In the genomic region with DNA sequence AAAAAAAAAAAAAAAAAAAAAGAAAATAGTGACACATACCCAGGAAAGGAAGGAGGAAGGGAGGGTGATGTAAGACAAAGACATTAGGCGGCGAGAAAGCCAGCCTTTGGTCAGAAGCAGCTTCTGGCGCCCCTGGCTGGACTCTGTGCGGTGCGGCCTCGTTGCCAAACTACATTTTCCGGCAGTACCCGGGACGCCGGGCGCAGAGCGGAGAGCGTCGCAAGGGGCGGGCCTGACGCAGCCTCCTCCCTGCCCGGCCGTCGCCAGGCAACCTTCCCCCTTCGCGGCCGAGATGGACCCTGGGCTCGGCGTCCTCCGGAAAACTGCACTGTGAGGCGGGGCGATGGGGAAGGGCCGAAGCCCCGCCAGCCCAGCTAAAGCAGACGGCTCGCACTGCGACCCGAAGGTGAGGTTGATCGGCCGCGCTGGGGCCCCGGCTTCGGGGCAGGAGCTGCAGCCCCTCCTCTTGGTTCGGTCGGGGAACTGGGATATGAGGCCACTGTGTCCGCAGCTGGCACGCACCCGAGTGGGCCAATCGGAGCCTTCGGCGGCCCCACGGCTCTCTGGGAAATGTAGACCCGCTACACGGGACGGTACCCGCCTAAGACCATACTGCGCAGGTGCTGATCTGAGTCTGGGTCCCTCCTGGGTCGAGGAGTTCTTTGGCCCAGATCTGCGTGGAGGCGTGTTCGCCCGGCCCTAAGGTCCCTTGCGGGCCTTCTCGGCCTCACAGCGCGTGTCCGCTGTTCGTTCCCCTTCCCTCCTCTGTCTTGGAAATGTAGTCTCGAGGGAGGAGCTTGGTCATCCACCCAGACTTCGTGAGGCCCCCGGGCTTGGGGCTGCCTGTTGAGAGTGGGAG, we compare ENCODE assay signal across 1 cellular context.
A peak's percentile ranks its signal among the peaks of the same experiment; 100 is the strongest.
TF ChIP-seq lines count a peak whose summit lies in the region.

No MANE protein-coding gene starts in this region.

TF ChIP-seq in GM12878, 131 proteins besides CTCF, POLR2A, EP300 and RAD21 (continued from another document and continues in another):
- TF ChIP-seq, protein P1, sequence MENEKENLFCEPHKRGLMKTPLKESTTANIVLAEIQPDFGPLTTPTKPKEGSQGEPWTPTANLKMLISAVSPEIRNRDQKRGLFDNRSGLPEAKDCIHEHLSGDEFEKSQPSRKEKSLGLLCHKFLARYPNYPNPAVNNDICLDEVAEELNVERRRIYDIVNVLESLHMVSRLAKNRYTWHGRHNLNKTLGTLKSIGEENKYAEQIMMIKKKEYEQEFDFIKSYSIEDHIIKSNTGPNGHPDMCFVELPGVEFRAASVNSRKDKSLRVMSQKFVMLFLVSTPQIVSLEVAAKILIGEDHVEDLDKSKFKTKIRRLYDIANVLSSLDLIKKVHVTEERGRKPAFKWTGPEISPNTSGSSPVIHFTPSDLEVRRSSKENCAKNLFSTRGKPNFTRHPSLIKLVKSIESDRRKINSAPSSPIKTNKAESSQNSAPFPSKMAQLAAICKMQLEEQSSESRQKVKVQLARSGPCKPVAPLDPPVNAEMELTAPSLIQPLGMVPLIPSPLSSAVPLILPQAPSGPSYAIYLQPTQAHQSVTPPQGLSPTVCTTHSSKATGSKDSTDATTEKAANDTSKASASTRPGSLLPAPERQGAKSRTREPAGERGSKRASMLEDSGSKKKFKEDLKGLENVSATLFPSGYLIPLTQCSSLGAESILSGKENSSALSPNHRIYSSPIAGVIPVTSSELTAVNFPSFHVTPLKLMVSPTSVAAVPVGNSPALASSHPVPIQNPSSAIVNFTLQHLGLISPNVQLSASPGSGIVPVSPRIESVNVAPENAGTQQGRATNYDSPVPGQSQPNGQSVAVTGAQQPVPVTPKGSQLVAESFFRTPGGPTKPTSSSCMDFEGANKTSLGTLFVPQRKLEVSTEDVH (IDR thresholded peaks at IDR 0.05; ENCODE audit: low read depth, partially characterized antibody), result no peak
- TF ChIP-seq, protein P2, sequence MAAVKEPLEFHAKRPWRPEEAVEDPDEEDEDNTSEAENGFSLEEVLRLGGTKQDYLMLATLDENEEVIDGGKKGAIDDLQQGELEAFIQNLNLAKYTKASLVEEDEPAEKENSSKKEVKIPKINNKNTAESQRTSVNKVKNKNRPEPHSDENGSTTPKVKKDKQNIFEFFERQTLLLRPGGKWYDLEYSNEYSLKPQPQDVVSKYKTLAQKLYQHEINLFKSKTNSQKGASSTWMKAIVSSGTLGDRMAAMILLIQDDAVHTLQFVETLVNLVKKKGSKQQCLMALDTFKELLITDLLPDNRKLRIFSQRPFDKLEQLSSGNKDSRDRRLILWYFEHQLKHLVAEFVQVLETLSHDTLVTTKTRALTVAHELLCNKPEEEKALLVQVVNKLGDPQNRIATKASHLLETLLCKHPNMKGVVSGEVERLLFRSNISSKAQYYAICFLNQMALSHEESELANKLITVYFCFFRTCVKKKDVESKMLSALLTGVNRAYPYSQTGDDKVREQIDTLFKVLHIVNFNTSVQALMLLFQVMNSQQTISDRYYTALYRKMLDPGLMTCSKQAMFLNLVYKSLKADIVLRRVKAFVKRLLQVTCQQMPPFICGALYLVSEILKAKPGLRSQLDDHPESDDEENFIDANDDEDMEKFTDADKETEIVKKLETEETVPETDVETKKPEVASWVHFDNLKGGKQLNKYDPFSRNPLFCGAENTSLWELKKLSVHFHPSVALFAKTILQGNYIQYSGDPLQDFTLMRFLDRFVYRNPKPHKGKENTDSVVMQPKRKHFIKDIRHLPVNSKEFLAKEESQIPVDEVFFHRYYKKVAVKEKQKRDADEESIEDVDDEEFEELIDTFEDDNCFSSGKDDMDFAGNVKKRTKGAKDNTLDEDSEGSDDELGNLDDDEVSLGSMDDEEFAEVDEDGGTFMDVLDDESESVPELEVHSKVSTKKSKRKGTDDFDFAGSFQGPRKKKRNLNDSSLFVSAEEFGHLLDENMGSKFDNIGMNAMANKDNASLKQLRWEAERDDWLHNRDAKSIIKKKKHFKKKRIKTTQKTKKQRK (IDR thresholded peaks at IDR 0.05; ENCODE audit: low read depth, low read length), result no peak
- no peak for TF ChIP-seq IRF4 (IDR thresholded peaks at IDR 0.05; ENCODE audit: low read depth, low read length)
- no peak for TF ChIP-seq NFXL1 (IDR thresholded peaks at IDR 0.05; ENCODE audit: borderline replicate concordance)
- TF ChIP-seq EGR1 (IDR thresholded peaks at IDR 0.05; ENCODE audit: borderline replicate concordance in 1 of 2, low read depth in 2 of 2, low read length in 2 of 2), result peak in 1 of 2 experiments; percentile 66; a peak in 1 of 3 replicates
- TF ChIP-seq SREBF1 (IDR thresholded peaks at IDR 0.05; ENCODE audit: low read length), result no peak
- no peak for TF ChIP-seq NFIC (IDR thresholded peaks at IDR 0.05; ENCODE audit: low read depth, low read length)
- no peak for TF ChIP-seq SUPT20H (IDR thresholded peaks at IDR 0.05; ENCODE audit: borderline replicate concordance, control insufficient read depth, low read depth, low read length)
- peak; percentile 66; the same call in 1 of the 2 replicates for TF ChIP-seq HDGF (IDR thresholded peaks at IDR 0.05)
- TF ChIP-seq LARP7 (IDR thresholded peaks at IDR 0.05), result peak; percentile 75
- no peak for TF ChIP-seq CEBPB (IDR thresholded peaks at IDR 0.05; ENCODE audit: borderline replicate concordance in 1 of 2, low read depth in 2 of 2, low read length in 2 of 2)
- TF ChIP-seq ZNF384 (IDR thresholded peaks at IDR 0.05; ENCODE audit: borderline replicate concordance, low read depth, low read length), result peak; percentile 84
- 0 out of 2 replicates have a peak, but pooled peaks have one; percentile 38 for TF ChIP-seq BRCA1 (IDR thresholded peaks at IDR 0.05; ENCODE audit: low read depth, low read length)
- no peak for TF ChIP-seq STAT3 (IDR thresholded peaks at IDR 0.05; ENCODE audit: low read depth, low read length)
- TF ChIP-seq, protein P3, sequence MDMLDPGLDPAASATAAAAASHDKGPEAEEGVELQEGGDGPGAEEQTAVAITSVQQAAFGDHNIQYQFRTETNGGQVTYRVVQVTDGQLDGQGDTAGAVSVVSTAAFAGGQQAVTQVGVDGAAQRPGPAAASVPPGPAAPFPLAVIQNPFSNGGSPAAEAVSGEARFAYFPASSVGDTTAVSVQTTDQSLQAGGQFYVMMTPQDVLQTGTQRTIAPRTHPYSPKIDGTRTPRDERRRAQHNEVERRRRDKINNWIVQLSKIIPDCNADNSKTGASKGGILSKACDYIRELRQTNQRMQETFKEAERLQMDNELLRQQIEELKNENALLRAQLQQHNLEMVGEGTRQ (IDR thresholded peaks at IDR 0.05; ENCODE audit: borderline replicate concordance, low read depth, low read length), result no peak
- no peak for TF ChIP-seq HDAC6 (IDR thresholded peaks at IDR 0.05; ENCODE audit: unreplicated experiment)
- TF ChIP-seq MTA3 (IDR thresholded peaks at IDR 0.05; ENCODE audit: borderline replicate concordance, low read length), result no peak
- peak; percentile 19; the same call in 1 of the 2 replicates for TF ChIP-seq EED (IDR thresholded peaks at IDR 0.05; ENCODE audit: low read depth)
- TF ChIP-seq, protein P4, sequence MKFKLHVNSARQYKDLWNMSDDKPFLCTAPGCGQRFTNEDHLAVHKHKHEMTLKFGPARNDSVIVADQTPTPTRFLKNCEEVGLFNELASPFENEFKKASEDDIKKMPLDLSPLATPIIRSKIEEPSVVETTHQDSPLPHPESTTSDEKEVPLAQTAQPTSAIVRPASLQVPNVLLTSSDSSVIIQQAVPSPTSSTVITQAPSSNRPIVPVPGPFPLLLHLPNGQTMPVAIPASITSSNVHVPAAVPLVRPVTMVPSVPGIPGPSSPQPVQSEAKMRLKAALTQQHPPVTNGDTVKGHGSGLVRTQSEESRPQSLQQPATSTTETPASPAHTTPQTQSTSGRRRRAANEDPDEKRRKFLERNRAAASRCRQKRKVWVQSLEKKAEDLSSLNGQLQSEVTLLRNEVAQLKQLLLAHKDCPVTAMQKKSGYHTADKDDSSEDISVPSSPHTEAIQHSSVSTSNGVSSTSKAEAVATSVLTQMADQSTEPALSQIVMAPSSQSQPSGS (IDR thresholded peaks at IDR 0.05; ENCODE audit: low read length), result no peak
- TF ChIP-seq, protein P5, sequence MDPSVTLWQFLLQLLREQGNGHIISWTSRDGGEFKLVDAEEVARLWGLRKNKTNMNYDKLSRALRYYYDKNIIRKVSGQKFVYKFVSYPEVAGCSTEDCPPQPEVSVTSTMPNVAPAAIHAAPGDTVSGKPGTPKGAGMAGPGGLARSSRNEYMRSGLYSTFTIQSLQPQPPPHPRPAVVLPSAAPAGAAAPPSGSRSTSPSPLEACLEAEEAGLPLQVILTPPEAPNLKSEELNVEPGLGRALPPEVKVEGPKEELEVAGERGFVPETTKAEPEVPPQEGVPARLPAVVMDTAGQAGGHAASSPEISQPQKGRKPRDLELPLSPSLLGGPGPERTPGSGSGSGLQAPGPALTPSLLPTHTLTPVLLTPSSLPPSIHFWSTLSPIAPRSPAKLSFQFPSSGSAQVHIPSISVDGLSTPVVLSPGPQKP (IDR thresholded peaks at IDR 0.05; ENCODE audit: low read depth, low read length), result 0 out of 2 replicates have a peak, but pooled peaks have one; percentile 3
- TF ChIP-seq, protein P6, sequence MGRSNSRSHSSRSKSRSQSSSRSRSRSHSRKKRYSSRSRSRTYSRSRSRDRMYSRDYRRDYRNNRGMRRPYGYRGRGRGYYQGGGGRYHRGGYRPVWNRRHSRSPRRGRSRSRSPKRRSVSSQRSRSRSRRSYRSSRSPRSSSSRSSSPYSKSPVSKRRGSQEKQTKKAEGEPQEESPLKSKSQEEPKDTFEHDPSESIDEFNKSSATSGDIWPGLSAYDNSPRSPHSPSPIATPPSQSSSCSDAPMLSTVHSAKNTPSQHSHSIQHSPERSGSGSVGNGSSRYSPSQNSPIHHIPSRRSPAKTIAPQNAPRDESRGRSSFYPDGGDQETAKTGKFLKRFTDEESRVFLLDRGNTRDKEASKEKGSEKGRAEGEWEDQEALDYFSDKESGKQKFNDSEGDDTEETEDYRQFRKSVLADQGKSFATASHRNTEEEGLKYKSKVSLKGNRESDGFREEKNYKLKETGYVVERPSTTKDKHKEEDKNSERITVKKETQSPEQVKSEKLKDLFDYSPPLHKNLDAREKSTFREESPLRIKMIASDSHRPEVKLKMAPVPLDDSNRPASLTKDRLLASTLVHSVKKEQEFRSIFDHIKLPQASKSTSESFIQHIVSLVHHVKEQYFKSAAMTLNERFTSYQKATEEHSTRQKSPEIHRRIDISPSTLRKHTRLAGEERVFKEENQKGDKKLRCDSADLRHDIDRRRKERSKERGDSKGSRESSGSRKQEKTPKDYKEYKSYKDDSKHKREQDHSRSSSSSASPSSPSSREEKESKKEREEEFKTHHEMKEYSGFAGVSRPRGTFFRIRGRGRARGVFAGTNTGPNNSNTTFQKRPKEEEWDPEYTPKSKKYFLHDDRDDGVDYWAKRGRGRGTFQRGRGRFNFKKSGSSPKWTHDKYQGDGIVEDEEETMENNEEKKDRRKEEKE (IDR thresholded peaks at IDR 0.05), result no peak
- no peak for TF ChIP-seq NR2C1 (IDR thresholded peaks at IDR 0.05)
- peak in 1 of 2 experiments; percentile 76; a peak in 3 of 4 replicates for TF ChIP-seq SRF (IDR thresholded peaks at IDR 0.05; ENCODE audit: low read depth in 2 of 2, low read length in 2 of 2)
- TF ChIP-seq RCOR1 (conservative IDR thresholded peaks at IDR 0.05; ENCODE audit: low read depth, low read length), result 0 out of 2 replicates have a peak, but pooled peaks have one; percentile 21
- TF ChIP-seq SMAD5 (IDR thresholded peaks at IDR 0.05; ENCODE audit: low read depth), result no peak
- TF ChIP-seq FOXM1 (IDR thresholded peaks at IDR 0.05; ENCODE audit: low read depth, low read length), result no peak
- TF ChIP-seq ETV6 (conservative IDR thresholded peaks at IDR 0.05 in 1 of 2, IDR thresholded peaks at IDR 0.05 in 1 of 2; ENCODE audit: borderline replicate concordance in 1 of 2, low read depth in 1 of 2), result no peak
- no peak for TF ChIP-seq MEF2A (IDR thresholded peaks at IDR 0.05; ENCODE audit: insufficient read depth, low read depth, low read length)
- TF ChIP-seq, protein P7, sequence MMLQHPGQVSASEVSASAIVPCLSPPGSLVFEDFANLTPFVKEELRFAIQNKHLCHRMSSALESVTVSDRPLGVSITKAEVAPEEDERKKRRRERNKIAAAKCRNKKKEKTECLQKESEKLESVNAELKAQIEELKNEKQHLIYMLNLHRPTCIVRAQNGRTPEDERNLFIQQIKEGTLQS (IDR thresholded peaks at IDR 0.05; ENCODE audit: borderline replicate concordance, extremely low read depth, low read depth, low read length), result peak; percentile 78
- no peak for TF ChIP-seq ZNF622 (IDR thresholded peaks at IDR 0.05)
- TF ChIP-seq HDAC2 (IDR thresholded peaks at IDR 0.05), result no peak
- TF ChIP-seq PML (IDR thresholded peaks at IDR 0.05; ENCODE audit: low read length), result no peak
- no peak for TF ChIP-seq KAT2A (conservative IDR thresholded peaks at IDR 0.05; ENCODE audit: control insufficient read depth, low read depth, low read length)
- peak; percentile 49; the same call in 1 of the 2 replicates for TF ChIP-seq TAF1 (IDR thresholded peaks at IDR 0.05; ENCODE audit: borderline replicate concordance, low read depth, low read length)
- TF ChIP-seq BACH1 (IDR thresholded peaks at IDR 0.05; ENCODE audit: borderline replicate concordance), result 0 out of 2 replicates have a peak, but pooled peaks have one; percentile 65
- TF ChIP-seq KDM1A (IDR thresholded peaks at IDR 0.05; ENCODE audit: borderline replicate concordance), result no peak
- peak; percentile 97 for TF ChIP-seq CREB1 (IDR thresholded peaks at IDR 0.05; ENCODE audit: low read depth)
- TF ChIP-seq RELA (IDR thresholded peaks at IDR 0.05; ENCODE audit: borderline replicate concordance, partially characterized antibody), result peak; percentile 38
- TF ChIP-seq MTA2 (IDR thresholded peaks at IDR 0.05; ENCODE audit: low read depth), result peak; percentile 39; the same call in 1 of the 2 replicates
- TF ChIP-seq, protein P8, sequence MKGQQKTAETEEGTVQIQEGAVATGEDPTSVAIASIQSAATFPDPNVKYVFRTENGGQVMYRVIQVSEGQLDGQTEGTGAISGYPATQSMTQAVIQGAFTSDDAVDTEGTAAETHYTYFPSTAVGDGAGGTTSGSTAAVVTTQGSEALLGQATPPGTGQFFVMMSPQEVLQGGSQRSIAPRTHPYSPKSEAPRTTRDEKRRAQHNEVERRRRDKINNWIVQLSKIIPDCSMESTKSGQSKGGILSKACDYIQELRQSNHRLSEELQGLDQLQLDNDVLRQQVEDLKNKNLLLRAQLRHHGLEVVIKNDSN (IDR thresholded peaks at IDR 0.05; ENCODE audit: borderline replicate concordance, extremely low read length, insufficient read depth, low read depth, low read length), result no peak
- no peak for TF ChIP-seq JUND (IDR thresholded peaks at IDR 0.05; ENCODE audit: low read depth, low read length)
- TF ChIP-seq DPF2 (IDR thresholded peaks at IDR 0.05), result peak; percentile 62; the same call in 1 of the 2 replicates
- TF ChIP-seq CHD1 (IDR thresholded peaks at IDR 0.05; ENCODE audit: low read depth, low read length), result no peak
- TF ChIP-seq POLR2AphosphoS5 (IDR thresholded peaks at IDR 0.05; ENCODE audit: low read length), result peak; percentile 86
- no peak for TF ChIP-seq SMAD1 (IDR thresholded peaks at IDR 0.05; ENCODE audit: low read depth, partially characterized antibody)
- no peak for TF ChIP-seq PAX8 (IDR thresholded peaks at IDR 0.05)
- TF ChIP-seq, protein P9, sequence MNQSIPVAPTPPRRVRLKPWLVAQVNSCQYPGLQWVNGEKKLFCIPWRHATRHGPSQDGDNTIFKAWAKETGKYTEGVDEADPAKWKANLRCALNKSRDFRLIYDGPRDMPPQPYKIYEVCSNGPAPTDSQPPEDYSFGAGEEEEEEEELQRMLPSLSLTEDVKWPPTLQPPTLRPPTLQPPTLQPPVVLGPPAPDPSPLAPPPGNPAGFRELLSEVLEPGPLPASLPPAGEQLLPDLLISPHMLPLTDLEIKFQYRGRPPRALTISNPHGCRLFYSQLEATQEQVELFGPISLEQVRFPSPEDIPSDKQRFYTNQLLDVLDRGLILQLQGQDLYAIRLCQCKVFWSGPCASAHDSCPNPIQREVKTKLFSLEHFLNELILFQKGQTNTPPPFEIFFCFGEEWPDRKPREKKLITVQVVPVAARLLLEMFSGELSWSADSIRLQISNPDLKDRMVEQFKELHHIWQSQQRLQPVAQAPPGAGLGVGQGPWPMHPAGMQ (IDR thresholded peaks at IDR 0.05; ENCODE audit: borderline replicate concordance), result no peak
- TF ChIP-seq BCL11A (IDR thresholded peaks at IDR 0.05; ENCODE audit: low read depth, low read length), result no peak
